In the genomic region with DNA sequence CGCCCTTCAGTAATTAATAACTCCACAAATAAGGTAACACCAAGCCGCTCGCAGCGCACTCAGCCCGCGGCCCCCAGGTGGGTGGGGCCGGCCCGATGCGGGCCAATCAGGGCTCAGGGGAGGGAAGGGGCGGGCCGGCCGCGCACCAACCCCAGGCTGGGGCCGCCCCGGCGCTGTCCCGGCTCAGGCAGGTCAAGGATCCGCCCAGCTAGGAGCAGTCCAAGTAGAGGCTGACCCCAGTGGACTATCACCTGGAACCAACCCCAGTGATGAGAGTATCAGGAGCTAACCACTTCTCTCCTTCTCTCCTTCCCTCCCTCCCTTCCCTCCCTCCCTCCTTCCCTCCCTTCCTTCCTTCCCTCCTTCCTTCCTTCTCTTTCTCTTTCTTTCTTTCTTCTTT, we compare ENCODE assay signal across 8 cellular contexts.
A peak's percentile ranks its signal among the peaks of the same experiment; 100 is the strongest.
DNase-seq lines count a peak whose midpoint lies in the region; ATAC-seq and TF ChIP-seq lines count a peak whose summit lies in the region.

No MANE protein-coding gene starts in this region.

- intact Hi-C loops in left ventricle myocardium superior (cut with micrococcal nuclease) (no loop called here), gastrocnemius medialis (cut with DNase I; ENCODE audit: low total_unique reads) (loop anchor here (2.0 kb wide), 2 partner anchors 26 to 58 kb away; no protein-coding TSS in a partner anchor)

- peak overlapping the region; percentile 49 for H3K4me2 ChIP-seq in SU-DHL-6 (ENCODE audit: low read depth, low read length, poor library complexity, severe bottlenecking)

- no peaks in the 10 kb centered on the region for H3K9me3 Mint-ChIP-seq in activated T-helper 17 cell treated with anti-CD3 and anti-CD28 coated beads, Interleukin-2, amount 50 U/mL, for 72 hours

- H3K4me1 ChIP-seq in gastrocnemius medialis: peaks cover 11 to 14% of the 10 kb centered on the region in 2 donors

- H3K9me2 ChIP-seq in SU-DHL-6 (replicated peaks; ENCODE audit: insufficient read depth, low read length): no peaks in the 10 kb centered on the region

- DNase-seq in AG08396 (ENCODE audit: low spot score) (peak; percentile 71), left ventricle myocardium superior (peak; percentile 87), gastrocnemius medialis (peak; percentile 62 to 82), NCI-H446 treated with DMSO at 0.1 percent for 48 hours (lab: John Stamatoyannopoulos, UW) (no peak)
- DNase-seq in effector CD8-positive, alpha-beta T cell (lab: John Stamatoyannopoulos, UW): no peak

- H3K4me3 ChIP-seq in SU-DHL-6 (ENCODE audit: insufficient read depth, low read length, poor library complexity, severe bottlenecking): no peak overlapping the region
- H3K4me3 ChIP-seq in gastrocnemius medialis: peak overlapping the region; percentile 36 to 49 (median 48)

- H4K20me1 ChIP-seq in SU-DHL-6 (ENCODE audit: low read depth, low read length): no peaks in the 10 kb centered on the region

- ATAC-seq in GM21619 (IDR thresholded peaks at IDR 0.05; ENCODE audit: unreplicated experiment): peak; percentile 60
- ATAC-seq in left ventricle myocardium superior: peak; percentile 100
- ATAC-seq in gastrocnemius medialis: peak; percentile 90 to 94
- ATAC-seq in activated T-helper 17 cell treated with anti-CD3 and anti-CD28 coated beads, Interleukin-2, amount 50 U/mL, for 72 hours (replicated peaks): no peak

- TF ChIP-seq POLR2A in gastrocnemius medialis (IDR thresholded peaks at IDR 0.05): peak in 1 of 2 donors; percentile 31

- no peak overlapping the region for H3K27ac Mint-ChIP-seq in activated T-helper 17 cell treated with anti-CD3 and anti-CD28 coated beads, Interleukin-2, amount 50 U/mL, for 72 hours

- H3K9me3 ChIP-seq in SU-DHL-6 (ENCODE audit: insufficient read depth, low read length): no peaks in the 10 kb centered on the region
- H3K9me3 ChIP-seq in gastrocnemius medialis: no peaks in the 10 kb centered on the region

- no peak for TF ChIP-seq CTCF in SU-DHL-6 (IDR thresholded peaks at IDR 0.05; ENCODE audit: insufficient read depth, low read length, poor library complexity, severe bottlenecking)
- TF ChIP-seq CTCF in gastrocnemius medialis (IDR thresholded peaks at IDR 0.05 in 4 of 5, conservative IDR thresholded peaks at IDR 0.05 in 1 of 5): no peak

- H3F3A ChIP-seq in SU-DHL-6 (ENCODE audit: insufficient read depth): no peaks in the 10 kb centered on the region

- no peak overlapping the region for H3K4me3 Mint-ChIP-seq in activated T-helper 17 cell treated with anti-CD3 and anti-CD28 coated beads, Interleukin-2, amount 50 U/mL, for 72 hours

- no peaks in the 10 kb centered on the region for H3K79me2 ChIP-seq in SU-DHL-6 (ENCODE audit: insufficient read depth, low read length)

- H3K36me3 ChIP-seq in SU-DHL-6 (ENCODE audit: low read length) (no peaks in the 10 kb centered on the region), gastrocnemius medialis (no peaks in the 10 kb centered on the region)

- H3K27me3 ChIP-seq in SU-DHL-6 (ENCODE audit: low read length): no peaks in the 10 kb centered on the region
- H3K27me3 ChIP-seq in gastrocnemius medialis: no peaks in the 10 kb centered on the region

- no peak overlapping the region for H2AFZ ChIP-seq in SU-DHL-6 (ENCODE audit: low read depth, low read length, severe bottlenecking)

- H3K27me3 Mint-ChIP-seq in activated T-helper 17 cell treated with anti-CD3 and anti-CD28 coated beads, Interleukin-2, amount 50 U/mL, for 72 hours: peaks cover 4% of the 10 kb centered on the region

- H3K36me3 Mint-ChIP-seq in activated T-helper 17 cell treated with anti-CD3 and anti-CD28 coated beads, Interleukin-2, amount 50 U/mL, for 72 hours (ENCODE audit: low read depth): no peaks in the 10 kb centered on the region

- H3K4me1 Mint-ChIP-seq in activated T-helper 17 cell treated with anti-CD3 and anti-CD28 coated beads, Interleukin-2, amount 50 U/mL, for 72 hours: no peaks in the 10 kb centered on the region

- in situ Hi-C loops in gastrocnemius medialis (cut with MboI; ENCODE audit: low sequenced_read_pairs in 4 of 4): loop anchor here in 1 of 4 donors (25.0 kb wide), 1 partner anchor 378 kb away; a partner anchor contains a TSS

- no peak overlapping the region for H3K27ac ChIP-seq in SU-DHL-6 (ENCODE audit: low read depth, low read length)
- peak overlapping the region; percentile 67 to 85 (median 80) for H3K27ac ChIP-seq in gastrocnemius medialis

- H3K9ac ChIP-seq in SU-DHL-6 (ENCODE audit: low read length): no peak overlapping the region

Comparison
In these comparisons a context has a peak if more than half of its experiments do, and no peak if none do; other contexts are left out.
1. DNase-seq: peak in AG08396 (single experiment), left ventricle myocardium superior (single experiment) and gastrocnemius medialis (2 of 2); none in effector CD8-positive, alpha-beta T cell (single experiment) and NCI-H446 treated with DMSO at 0.1 percent for 48 hours (single experiment).